In genomic region chr9:16816006-16816405, GRCh38 we compare ENCODE assay signal across 19 cellular contexts.
"Had no signal": no experiment of that assay in that cellular context is flagged by ENCODE, and none has a peak within 500 bp of the region (broad histone marks: within the 10 kb centered on the region; RNA-seq: fewer than 3 reads in every experiment).

No MANE protein-coding gene starts in this region.

- H3K4me1 ChIP-seq: heart right ventricle, right atrium auricular region, tibial artery had no signal

- FAIRE-seq: astrocyte, bronchial epithelial cell had no signal

- DNase-seq: activated CD4-positive, alpha-beta T cell treated with anti-CD3 and anti-CD28 coated beads, Interleukin-2, amount 50 U/mL, for 1 hour; activated CD4-positive, CD25-positive, alpha-beta regulatory T cell treated with anti-CD3 and anti-CD28 coated beads, Interleukin-2, amount 50 U/mL, for 72 hours; activated CD8-positive, alpha-beta memory T cell treated with anti-CD3 and anti-CD28 coated beads for 24 hours; activated CD8-positive, alpha-beta memory T cell treated with anti-CD3 and anti-CD28 coated beads, Interleukin-2, amount 50 U/mL, for 48 hours; activated effector memory CD4-positive, alpha-beta T cell treated with anti-CD3 and anti-CD28 coated beads, Interleukin-2, amount 50 U/mL, for 16 hours; activated T-cell treated with anti-CD3 and anti-CD28 coated beads, Interleukin-2, amount 50 U/mL, for 48 hours; cerebellar nuclear complex; effector CD8-positive, alpha-beta T cell; heart right ventricle; left ventricle myocardium superior; stimulated activated CD4-positive, alpha-beta T cell treated with anti-CD3 and anti-CD28 coated beads, Interleukin-2, amount 100 ng/mL, for 24 hours; stimulated activated naive CD4-positive, alpha-beta T cell treated with Interleukin-2 at 50 U/mL for 16 hours; tibial artery; uterus had no signal

- H3K36me3 ChIP-seq: esophagus muscularis mucosa, gastroesophageal sphincter, heart right ventricle, right atrium auricular region, tibial artery, uterus had no signal

- H3K27me3 ChIP-seq: esophagus muscularis mucosa, gastroesophageal sphincter, heart right ventricle, right atrium auricular region, tibial artery, uterus had no signal

- H3K9me3 ChIP-seq: esophagus muscularis mucosa, gastroesophageal sphincter, heart right ventricle, right atrium auricular region, tibial artery, uterus had no signal

- H3K27ac ChIP-seq: esophagus muscularis mucosa, gastroesophageal sphincter, heart right ventricle, right atrium auricular region, tibial artery had no signal

- ATAC-seq: gastroesophageal sphincter, heart right ventricle, left ventricle myocardium superior had no signal

- H3K4me3 ChIP-seq: esophagus muscularis mucosa, gastroesophageal sphincter, heart right ventricle, right atrium auricular region, tibial artery, uterus had no signal
